1 cellular context compared by ENCODE assay signal in the genomic region with DNA sequence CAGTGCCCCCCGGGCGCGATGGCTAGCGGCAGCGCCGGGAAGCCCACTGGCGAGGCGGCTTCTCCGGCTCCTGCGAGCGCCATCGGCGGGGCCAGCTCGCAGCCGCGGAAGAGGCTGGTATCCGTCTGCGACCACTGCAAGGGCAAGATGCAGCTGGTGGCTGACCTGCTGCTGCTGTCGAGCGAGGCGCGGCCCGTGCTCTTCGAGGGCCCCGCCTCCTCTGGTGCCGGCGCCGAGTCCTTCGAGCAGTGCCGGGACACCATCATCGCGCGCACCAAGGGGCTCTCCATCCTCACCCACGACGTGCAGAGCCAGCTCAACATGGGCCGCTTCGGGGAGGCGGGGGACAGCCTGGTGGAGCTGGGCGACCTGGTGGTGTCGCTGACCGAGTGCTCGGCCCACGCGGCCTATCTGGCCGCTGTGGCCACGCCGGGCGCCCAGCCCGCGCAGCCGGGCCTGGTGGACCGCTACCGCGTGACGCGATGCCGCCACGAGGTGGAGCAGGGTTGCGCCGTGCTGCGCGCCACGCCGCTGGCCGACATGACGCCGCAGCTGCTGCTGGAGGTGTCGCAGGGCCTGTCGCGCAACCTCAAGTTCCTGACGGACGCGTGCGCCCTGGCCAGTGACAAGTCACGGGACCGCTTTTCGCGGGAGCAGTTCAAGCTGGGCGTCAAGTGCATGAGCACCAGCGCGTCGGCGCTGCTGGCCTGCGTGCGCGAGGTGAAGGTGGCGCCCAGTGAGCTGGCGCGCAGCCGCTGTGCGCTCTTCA.
A peak's percentile ranks its signal among the peaks of the same experiment; 100 is the strongest.
TF ChIP-seq lines count a peak whose summit lies in the region.

No MANE protein-coding gene starts in this region.

TF ChIP-seq in K562, 482 proteins besides CTCF, POLR2A, EP300 and RAD21 (continued from another document):
- no peak for TF ChIP-seq MAX (CRISPR knock-in tag; IDR thresholded peaks at IDR 0.05)
- TF ChIP-seq STAT5B (CRISPR knock-in tag; IDR thresholded peaks at IDR 0.05), result no peak
- no peak for TF ChIP-seq ZNF274 (IDR thresholded peaks at IDR 0.05; ENCODE audit: borderline replicate concordance, low read depth, low read length)
- no peak for TF ChIP-seq NCOA2 (IDR thresholded peaks at IDR 0.05; ENCODE audit: partially characterized antibody in 2 of 2)
- TF ChIP-seq, protein P1, sequence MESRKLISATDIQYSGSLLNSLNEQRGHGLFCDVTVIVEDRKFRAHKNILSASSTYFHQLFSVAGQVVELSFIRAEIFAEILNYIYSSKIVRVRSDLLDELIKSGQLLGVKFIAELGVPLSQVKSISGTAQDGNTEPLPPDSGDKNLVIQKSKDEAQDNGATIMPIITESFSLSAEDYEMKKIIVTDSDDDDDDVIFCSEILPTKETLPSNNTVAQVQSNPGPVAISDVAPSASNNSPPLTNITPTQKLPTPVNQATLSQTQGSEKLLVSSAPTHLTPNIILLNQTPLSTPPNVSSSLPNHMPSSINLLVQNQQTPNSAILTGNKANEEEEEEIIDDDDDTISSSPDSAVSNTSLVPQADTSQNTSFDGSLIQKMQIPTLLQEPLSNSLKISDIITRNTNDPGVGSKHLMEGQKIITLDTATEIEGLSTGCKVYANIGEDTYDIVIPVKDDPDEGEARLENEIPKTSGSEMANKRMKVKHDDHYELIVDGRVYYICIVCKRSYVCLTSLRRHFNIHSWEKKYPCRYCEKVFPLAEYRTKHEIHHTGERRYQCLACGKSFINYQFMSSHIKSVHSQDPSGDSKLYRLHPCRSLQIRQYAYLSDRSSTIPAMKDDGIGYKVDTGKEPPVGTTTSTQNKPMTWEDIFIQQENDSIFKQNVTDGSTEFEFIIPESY (CRISPR knock-in tag; IDR thresholded peaks at IDR 0.05), result peak; percentile 98
- peak; percentile 25 for TF ChIP-seq RBM22 (IDR thresholded peaks at IDR 0.05; ENCODE audit: low read depth, low read length, poor library complexity, severe bottlenecking)
- peak; percentile 2 for TF ChIP-seq KDM5B (IDR thresholded peaks at IDR 0.05; ENCODE audit: insufficient replicate concordance, low read depth, low read length)
- no peak for TF ChIP-seq PKNOX1 (IDR thresholded peaks at IDR 0.05)
- TF ChIP-seq, protein P2, sequence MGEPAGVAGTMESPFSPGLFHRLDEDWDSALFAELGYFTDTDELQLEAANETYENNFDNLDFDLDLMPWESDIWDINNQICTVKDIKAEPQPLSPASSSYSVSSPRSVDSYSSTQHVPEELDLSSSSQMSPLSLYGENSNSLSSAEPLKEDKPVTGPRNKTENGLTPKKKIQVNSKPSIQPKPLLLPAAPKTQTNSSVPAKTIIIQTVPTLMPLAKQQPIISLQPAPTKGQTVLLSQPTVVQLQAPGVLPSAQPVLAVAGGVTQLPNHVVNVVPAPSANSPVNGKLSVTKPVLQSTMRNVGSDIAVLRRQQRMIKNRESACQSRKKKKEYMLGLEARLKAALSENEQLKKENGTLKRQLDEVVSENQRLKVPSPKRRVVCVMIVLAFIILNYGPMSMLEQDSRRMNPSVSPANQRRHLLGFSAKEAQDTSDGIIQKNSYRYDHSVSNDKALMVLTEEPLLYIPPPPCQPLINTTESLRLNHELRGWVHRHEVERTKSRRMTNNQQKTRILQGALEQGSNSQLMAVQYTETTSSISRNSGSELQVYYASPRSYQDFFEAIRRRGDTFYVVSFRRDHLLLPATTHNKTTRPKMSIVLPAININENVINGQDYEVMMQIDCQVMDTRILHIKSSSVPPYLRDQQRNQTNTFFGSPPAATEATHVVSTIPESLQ (CRISPR knock-in tag; IDR thresholded peaks at IDR 0.05), result no peak
- TF ChIP-seq HMGN3 (IDR thresholded peaks at IDR 0.05; ENCODE audit: borderline replicate concordance, extremely low read depth, insufficient read length, low read depth, low read length), result peak; percentile 25
- TF ChIP-seq HNRNPL (IDR thresholded peaks at IDR 0.05; ENCODE audit: low read depth, low read length), result 0 out of 2 replicates have a peak, but pooled peaks have one; percentile 48
- 0 out of 2 replicates have a peak, but pooled peaks have one; percentile 47 for TF ChIP-seq CBX1 (IDR thresholded peaks at IDR 0.05; ENCODE audit: low read depth)
- peak; percentile 63 for TF ChIP-seq POLR2G (IDR thresholded peaks at IDR 0.05; ENCODE audit: low read depth, low read length)
